Comparison of ENCODE assay signal across 2 cellular contexts in the genomic region with DNA sequence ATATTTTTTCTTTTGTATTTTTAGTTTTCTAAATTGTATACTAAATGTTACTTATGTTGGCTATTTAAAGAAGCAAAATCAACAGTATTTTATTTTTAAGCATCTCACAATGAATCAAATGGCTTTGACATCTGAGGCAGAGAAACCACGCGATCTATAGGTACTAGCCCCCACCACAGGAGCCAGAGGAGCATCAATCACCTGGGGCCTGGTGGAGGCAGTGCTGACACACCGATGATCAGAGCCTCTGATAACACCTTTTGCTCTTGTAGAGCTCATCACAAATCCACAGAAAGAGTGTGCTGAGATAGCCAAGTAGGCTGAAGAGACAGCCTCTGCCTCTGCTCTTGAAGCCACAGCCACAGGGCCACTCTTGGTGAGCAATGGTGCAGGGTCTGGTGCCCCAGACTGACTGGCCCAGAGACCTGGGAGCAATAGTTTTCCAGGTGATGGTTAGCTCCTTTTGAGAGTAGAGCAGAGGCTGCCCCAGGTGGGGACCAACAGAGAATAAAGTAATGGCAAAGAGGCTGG.
TF ChIP-seq lines count a peak whose summit lies in the region.

No MANE protein-coding gene starts in this region.

TF ChIP-seq in SK-N-SH, 30 proteins besides CTCF, POLR2A, EP300 and RAD21:
- peak; percentile 54; the same call in 1 of the 2 replicates for TF ChIP-seq GATA2 (CRISPR knock-in tag; IDR thresholded peaks at IDR 0.05)
- no peak for TF ChIP-seq ELF1 (IDR thresholded peaks at IDR 0.05)
TF ChIP-seq in SK-N-SH: peak in this region for 1.

TF ChIP-seq in SK-N-SH treated with all-trans-retinoic acid at 6 μM for 48 hours, 23 proteins besides CTCF, POLR2A, EP300 and RAD21:
- no peak for TF ChIP-seq RARB (CRISPR knock-in tag; IDR thresholded peaks at IDR 0.05)
- TF ChIP-seq TOX (CRISPR knock-in tag; IDR thresholded peaks at IDR 0.05; ENCODE audit: borderline replicate concordance): no peak
- TF ChIP-seq CSDC2 (CRISPR knock-in tag; IDR thresholded peaks at IDR 0.05): no peak
- no peak for TF ChIP-seq BACH2 (CRISPR knock-in tag; IDR thresholded peaks at IDR 0.05; ENCODE audit: borderline replicate concordance)
- TF ChIP-seq ZNF565 (CRISPR knock-in tag; conservative IDR thresholded peaks at IDR 0.05; ENCODE audit: low read depth): no peak
- no peak for TF ChIP-seq ZNF8 (CRISPR knock-in tag; IDR thresholded peaks at IDR 0.05)
- no peak for TF ChIP-seq POU6F1 (CRISPR knock-in tag; IDR thresholded peaks at IDR 0.05; ENCODE audit: borderline replicate concordance, low read depth)
